Comparison of ENCODE assay signal across 21 cellular contexts in genomic region chr3:185696039-185696438, GRCh38.
"Had no signal": no experiment of that assay in that cellular context is flagged by ENCODE, and none has a peak within 500 bp of the region (broad histone marks: within the 10 kb centered on the region; RNA-seq: fewer than 3 reads in every experiment).

No MANE protein-coding gene starts in this region.

- H3K27me3 ChIP-seq: adrenal gland, esophagus squamous epithelium, spleen, suprapubic skin had no signal

- H3K27ac Mint-ChIP-seq: activated B cell treated with CpG ODN at 0.5 μM for 24 hours; activated CD8-positive, alpha-beta T cell treated with anti-CD3 and anti-CD28 coated beads, Interleukin-2, amount 10 ng/mL, durations not matched to agents 7 days and 5 days; activated naive CD4-positive, alpha-beta T cell treated with anti-CD3 and anti-CD28 coated beads, Interleukin-2, amount 50 U/mL, for 24 hours; natural killer cell treated with Interleukin-12 subunit alpha and Interleukin-12 subunit beta and Interleukin-15 and Interleukin-18, amount 100 ng/mL, for 72 hours; stimulated activated naive CD8-positive, alpha-beta T cell treated with anti-CD3 and anti-CD28 coated beads, Interleukin-15, Interleukin-2, amounts not matched to agents 100 ng/mL and 50 ng/mL, for 24 hours had no signal

- H3K9me3 ChIP-seq: adrenal gland, esophagus squamous epithelium, prostate gland, spleen, suprapubic skin had no signal

- H3K4me1 ChIP-seq: esophagus squamous epithelium, prostate gland, spleen, suprapubic skin had no signal

- DNase-seq: activated B cell treated with CpG ODN at 0.5 μM for 24 hours; activated CD4-positive, alpha-beta T cell treated with anti-CD3 and anti-CD28 coated beads for 48 hours; activated CD8-positive, alpha-beta memory T cell treated with anti-CD3 and anti-CD28 coated beads, Interleukin-2, amount 50 U/mL, for 4 hours; activated CD8-positive, alpha-beta T cell treated with anti-CD3 and anti-CD28 coated beads, Interleukin-2, amount 10 ng/mL, durations not matched to agents 7 days and 5 days; activated effector memory CD4-positive, alpha-beta T cell treated with anti-CD3 and anti-CD28 coated beads, Interleukin-2, amount 50 U/mL, for 16 hours; activated T-cell treated with anti-CD3 and anti-CD28 coated beads, Interleukin-2, amount 50 U/mL, for 48 hours; adrenal gland; esophagus squamous epithelium; glutamatergic neuron; kidney glomerular epithelial cell; left ventricle myocardium superior; mesenchymal stem cell; spleen; trophoblast cell had no signal

- H3K4me3 ChIP-seq: adrenal gland, esophagus squamous epithelium, prostate gland, spleen, suprapubic skin had no signal

- H3K36me3 Mint-ChIP-seq: activated naive CD4-positive, alpha-beta T cell treated with anti-CD3 and anti-CD28 coated beads, Interleukin-2, amount 50 U/mL, for 24 hours; natural killer cell treated with Interleukin-12 subunit alpha and Interleukin-12 subunit beta and Interleukin-15 and Interleukin-18, amount 100 ng/mL, for 72 hours had no signal

- H3K4me1 Mint-ChIP-seq: activated B cell treated with CpG ODN at 0.5 μM for 24 hours; activated naive CD4-positive, alpha-beta T cell treated with anti-CD3 and anti-CD28 coated beads, Interleukin-2, amount 50 U/mL, for 24 hours had no signal

- H3K36me3 ChIP-seq: adrenal gland, esophagus squamous epithelium, prostate gland, suprapubic skin had no signal

- FAIRE-seq: colon had no signal

- H3K4me3 Mint-ChIP-seq: activated B cell treated with CpG ODN at 0.5 μM for 24 hours; activated CD8-positive, alpha-beta T cell treated with anti-CD3 and anti-CD28 coated beads, Interleukin-2, amount 10 ng/mL, durations not matched to agents 7 days and 5 days; activated naive CD4-positive, alpha-beta T cell treated with anti-CD3 and anti-CD28 coated beads, Interleukin-2, amount 50 U/mL, for 24 hours; natural killer cell treated with Interleukin-12 subunit alpha and Interleukin-12 subunit beta and Interleukin-15 and Interleukin-18, amount 100 ng/mL, for 72 hours; stimulated activated naive CD8-positive, alpha-beta T cell treated with anti-CD3 and anti-CD28 coated beads, Interleukin-15, Interleukin-2, amounts not matched to agents 100 ng/mL and 50 ng/mL, for 24 hours had no signal

- H3K27ac ChIP-seq: adrenal gland, esophagus squamous epithelium, prostate gland, spleen, suprapubic skin had no signal

- H3K9me3 Mint-ChIP-seq: activated B cell treated with CpG ODN at 0.5 μM for 24 hours; activated naive CD4-positive, alpha-beta T cell treated with anti-CD3 and anti-CD28 coated beads, Interleukin-2, amount 50 U/mL, for 24 hours; natural killer cell treated with Interleukin-12 subunit alpha and Interleukin-12 subunit beta and Interleukin-15 and Interleukin-18, amount 100 ng/mL, for 72 hours; stimulated activated naive CD8-positive, alpha-beta T cell treated with anti-CD3 and anti-CD28 coated beads, Interleukin-15, Interleukin-2, amounts not matched to agents 100 ng/mL and 50 ng/mL, for 24 hours had no signal

- H3K27me3 Mint-ChIP-seq: stimulated activated naive CD8-positive, alpha-beta T cell treated with anti-CD3 and anti-CD28 coated beads, Interleukin-15, Interleukin-2, amounts not matched to agents 100 ng/mL and 50 ng/mL, for 24 hours had no signal

- ATAC-seq: activated CD8-positive, alpha-beta T cell treated with anti-CD3 and anti-CD28 coated beads, Interleukin-2, amount 10 ng/mL, durations not matched to agents 7 days and 5 days; left ventricle myocardium superior; natural killer cell treated with Interleukin-12 subunit alpha and Interleukin-12 subunit beta and Interleukin-15 and Interleukin-18, amount 100 ng/mL, for 72 hours; sciatic nerve had no signal
